ENCODE assay signal across 19 cellular contexts in genomic region chr2:85265304-85265703, GRCh38.
DNase-seq lines count a peak whose midpoint lies in the region; ATAC-seq, FAIRE-seq and TF ChIP-seq lines count a peak whose summit lies in the region.
"Had no signal": no experiment of that assay in that cellular context is flagged by ENCODE, and none has a peak within 500 bp of the region (broad histone marks: within the 10 kb centered on the region; RNA-seq: fewer than 3 reads in every experiment).

No MANE protein-coding gene starts in this region.

- no peak overlapping the region for H3K23ac ChIP-seq in mesendoderm (ENCODE audit: low read length)

- ATAC-seq in GM19351 (IDR thresholded peaks at IDR 0.05; ENCODE audit: unreplicated experiment), result no peak
- ATAC-seq: activated CD4-positive, alpha-beta T cell treated with anti-CD3 and anti-CD28 coated beads for 36 hours had no signal

- no peaks in the 10 kb centered on the region for H3K9me3 Mint-ChIP-seq in endodermal cell
- H3K9me3 Mint-ChIP-seq in activated CD4-positive, alpha-beta T cell treated with anti-CD3 and anti-CD28 coated beads, Interleukin-2, amount 10 ng/mL, durations not matched to agents 7 days and 5 days, result no peaks in the 10 kb centered on the region
- H3K9me3 Mint-ChIP-seq: activated naive CD4-positive, alpha-beta T cell treated with anti-CD3 and anti-CD28 coated beads for 36 hours had no signal

- no peaks in the 10 kb centered on the region for H3F3A ChIP-seq in smooth muscle cell (ENCODE audit: low read depth)

- POLR2A ChIA-PET in GM10248 (lab: Yijun Ruan, JAX), result no interaction called here
- POLR2A ChIA-PET in activated CD4-positive, alpha-beta T cell treated with anti-CD3 and anti-CD28 coated beads, Interleukin-2, amount 10 ng/mL, durations not matched to agents 7 days and 5 days (lab: Charles Lee), result no interaction called here

- H3K56ac ChIP-seq in mesendoderm (ENCODE audit: low read length), result no peak overlapping the region

- DNase-seq in HTR-8/SVneo (ENCODE audit: insufficient read length, low spot score) (no peak), endodermal cell (no peak), mesendoderm (peak; percentile 45), smooth muscle cell (lab: John Stamatoyannopoulos, UW; ENCODE audit: unreplicated experiment) (no peak), GM10248 (ENCODE audit: extremely low spot score) (no peak), HuH-7 (ENCODE audit: low spot score) (no peak)
- no peak for DNase-seq in activated CD4-positive, alpha-beta T cell treated with anti-CD3 and anti-CD28 coated beads, Interleukin-2, amount 10 ng/mL, durations not matched to agents 7 days and 5 days
- DNase-seq: activated CD4-positive, alpha-beta T cell treated with anti-CD3 and anti-CD28 coated beads for 36 hours; activated naive CD4-positive, alpha-beta T cell treated with anti-CD3 and anti-CD28 coated beads for 36 hours; Calu3; effector CD8-positive, alpha-beta T cell; GOT3; MV-4-11; NCI-H774; T-helper 9 cell; upper lobe of left lung had no signal

- H3K9ac ChIP-seq in endodermal cell (ENCODE audit: extremely low read depth, low read length, poor library complexity, severe bottlenecking) (no peak overlapping the region), mesendoderm (ENCODE audit: low read length) (peak overlapping the region; percentile 20), smooth muscle cell (ENCODE audit: low read depth) (no peak overlapping the region)

- H3K27ac ChIP-seq in endodermal cell (ENCODE audit: low read depth, low read length) (no peak overlapping the region), mesendoderm (ENCODE audit: low read depth, low read length) (no peak overlapping the region), smooth muscle cell (ENCODE audit: low read depth) (no peak overlapping the region)

- H3K4me1 ChIP-seq in endodermal cell (ENCODE audit: control insufficient read depth, insufficient read depth, low read length), result peaks cover 7% of the 10 kb centered on the region
- H3K4me1 ChIP-seq in mesendoderm (ENCODE audit: control insufficient read depth, low read depth, low read length), result peaks cover 12% of the 10 kb centered on the region
- H3K4me1 ChIP-seq in smooth muscle cell (ENCODE audit: low read depth), result peaks cover 22% of the 10 kb centered on the region

- no peaks in the 10 kb centered on the region for H3K79me2 ChIP-seq in mesendoderm (ENCODE audit: control insufficient read depth, insufficient read depth, low read length)
- no peaks in the 10 kb centered on the region for H3K79me2 ChIP-seq in smooth muscle cell (ENCODE audit: low read depth)

- peaks cover 53% of the 10 kb centered on the region for H3K4me1 Mint-ChIP-seq in endodermal cell
- no peaks in the 10 kb centered on the region for H3K4me1 Mint-ChIP-seq in activated CD4-positive, alpha-beta T cell treated with anti-CD3 and anti-CD28 coated beads, Interleukin-2, amount 10 ng/mL, durations not matched to agents 7 days and 5 days
- H3K4me1 Mint-ChIP-seq: activated CD4-positive, alpha-beta T cell treated with anti-CD3 and anti-CD28 coated beads for 36 hours had no signal

- H4K8ac ChIP-seq in mesendoderm (ENCODE audit: low read depth, low read length), result no peak overlapping the region

- H3K27me3 ChIP-seq in endodermal cell (ENCODE audit: control insufficient read depth, insufficient read depth, low read length, poor library complexity, severe bottlenecking) (no peaks in the 10 kb centered on the region), mesendoderm (ENCODE audit: insufficient read depth, low read length, poor library complexity) (no peaks in the 10 kb centered on the region), smooth muscle cell (ENCODE audit: low read depth) (no peaks in the 10 kb centered on the region)
- H3K27me3 ChIP-seq: upper lobe of left lung had no signal

- CTCF ChIA-PET in GM10248 (lab: Yijun Ruan, JAX), result interaction anchor here (1.5 to 14.1 kb wide), 11 partner anchors 9 to 339 kb away, joined by 4 to 114 read pairs (median 19); no protein-coding TSS in a partner anchor
- CTCF ChIA-PET in activated CD4-positive, alpha-beta T cell treated with anti-CD3 and anti-CD28 coated beads, Interleukin-2, amount 10 ng/mL, durations not matched to agents 7 days and 5 days (lab: Charles Lee), result interaction anchor here (1.3 kb wide), 1 partner anchor 11 kb away, joined by 5 read pairs; no protein-coding TSS in a partner anchor

- no peak overlapping the region for H2AFZ ChIP-seq in smooth muscle cell (ENCODE audit: low read depth)

- peaks cover 12% of the 10 kb centered on the region for H4K20me1 ChIP-seq in smooth muscle cell (ENCODE audit: low read depth)

- no peak overlapping the region for H3K4me2 ChIP-seq in mesendoderm (ENCODE audit: low read length)
- H3K4me2 ChIP-seq in smooth muscle cell, result peak overlapping the region; percentile 11

- H3K79me1 ChIP-seq in mesendoderm (ENCODE audit: low read length), result no peaks in the 10 kb centered on the region

- peaks cover 52% of the 10 kb centered on the region for H3K36me3 Mint-ChIP-seq in endodermal cell (ENCODE audit: low read depth)
- H3K36me3 Mint-ChIP-seq in activated CD4-positive, alpha-beta T cell treated with anti-CD3 and anti-CD28 coated beads, Interleukin-2, amount 10 ng/mL, durations not matched to agents 7 days and 5 days (ENCODE audit: low read depth), result no peaks in the 10 kb centered on the region

- H3K4ac ChIP-seq in mesendoderm (ENCODE audit: low read depth, low read length), result peak overlapping the region; percentile 39

- no peaks in the 10 kb centered on the region for H3K9me3 ChIP-seq in endodermal cell (ENCODE audit: control insufficient read depth, low read length)
- H3K9me3 ChIP-seq in smooth muscle cell (replicated peaks; ENCODE audit: low read depth), result no peaks in the 10 kb centered on the region
- H3K9me3 ChIP-seq: upper lobe of left lung had no signal

- H3K27ac Mint-ChIP-seq in endodermal cell, result peak overlapping the region; percentile 17
- H3K27ac Mint-ChIP-seq in activated CD4-positive, alpha-beta T cell treated with anti-CD3 and anti-CD28 coated beads, Interleukin-2, amount 10 ng/mL, durations not matched to agents 7 days and 5 days, result no peak overlapping the region
- H3K27ac Mint-ChIP-seq: activated CD4-positive, alpha-beta T cell treated with anti-CD3 and anti-CD28 coated beads for 36 hours; activated naive CD4-positive, alpha-beta T cell treated with anti-CD3 and anti-CD28 coated beads for 36 hours had no signal

- no peak overlapping the region for H2BK120ac ChIP-seq in mesendoderm (ENCODE audit: low read depth, low read length)

- H3K27me3 Mint-ChIP-seq in endodermal cell (ENCODE audit: insufficient read depth), result no peaks in the 10 kb centered on the region
- H3K27me3 Mint-ChIP-seq in activated CD4-positive, alpha-beta T cell treated with anti-CD3 and anti-CD28 coated beads, Interleukin-2, amount 10 ng/mL, durations not matched to agents 7 days and 5 days, result peaks cover 10% of the 10 kb centered on the region
- H3K27me3 Mint-ChIP-seq: activated CD4-positive, alpha-beta T cell treated with anti-CD3 and anti-CD28 coated beads for 36 hours; brain had no signal

- H2BK5ac ChIP-seq in mesendoderm (ENCODE audit: low read length), result peak overlapping the region; percentile 13

- H3K36me3 ChIP-seq in endodermal cell (ENCODE audit: control insufficient read depth, insufficient read depth, low read length), result peaks cover 16% of the 10 kb centered on the region
- H3K36me3 ChIP-seq in mesendoderm (ENCODE audit: control insufficient read depth, insufficient read depth, low read length), result no peaks in the 10 kb centered on the region
- no peaks in the 10 kb centered on the region for H3K36me3 ChIP-seq in smooth muscle cell (ENCODE audit: low read depth)
- H3K36me3 ChIP-seq: upper lobe of left lung had no signal

- FAIRE-seq in HTR-8/SVneo (lab: Jason Lieb, UNC), result peak; percentile 55
- FAIRE-seq: GM18507 had no signal

- 72 to 88% methylated on average over 4 to 7 of the region's 7 CpGs for WGBS in endodermal cell (ENCODE audit: insufficient coverage in 1 of 2, insufficient read length in 1 of 2), 2 experiments
- no CpG with 5 or more reads among the region's 7 CpGs for WGBS in mesendoderm (ENCODE audit: extremely low coverage, insufficient coverage, low lambda C conversion rate)
- WGBS in smooth muscle cell (ENCODE audit: low lambda C conversion rate), result 48% methylated on average over 7 of the region's 7 CpGs

- TF ChIP-seq CTCF in endodermal cell (conservative IDR thresholded peaks at IDR 0.05) (no peak), smooth muscle cell (IDR thresholded peaks at IDR 0.05; ENCODE audit: borderline replicate concordance, insufficient read depth, poor library complexity, severe bottlenecking) (no peak), GM10248 (IDR thresholded peaks at IDR 0.05; ENCODE audit: control extremely low read depth, extremely low read depth, low read depth, missing control alignments) (no peak)

- no peak overlapping the region for H2BK15ac ChIP-seq in mesendoderm (replicated peaks; ENCODE audit: low read depth)

- H3K4me3 Mint-ChIP-seq in endodermal cell, result no peak overlapping the region
- no peak overlapping the region for H3K4me3 Mint-ChIP-seq in activated CD4-positive, alpha-beta T cell treated with anti-CD3 and anti-CD28 coated beads, Interleukin-2, amount 10 ng/mL, durations not matched to agents 7 days and 5 days
- H3K4me3 Mint-ChIP-seq: activated CD4-positive, alpha-beta T cell treated with anti-CD3 and anti-CD28 coated beads for 36 hours; activated naive CD4-positive, alpha-beta T cell treated with anti-CD3 and anti-CD28 coated beads for 36 hours; brain had no signal

- H3K4me3 ChIP-seq in endodermal cell (ENCODE audit: low read length) (no peak overlapping the region), mesendoderm (ENCODE audit: low read length) (no peak overlapping the region), smooth muscle cell (no peak overlapping the region)
- H3K4me3 ChIP-seq: upper lobe of left lung had no signal

- H3K18ac ChIP-seq in mesendoderm (ENCODE audit: low read length), result peak overlapping the region; percentile 24

- no peak overlapping the region for H4K5ac ChIP-seq in mesendoderm (ENCODE audit: low read length)

- no peak overlapping the region for H2AK5ac ChIP-seq in mesendoderm (ENCODE audit: low read length)
